In the genomic region with DNA sequence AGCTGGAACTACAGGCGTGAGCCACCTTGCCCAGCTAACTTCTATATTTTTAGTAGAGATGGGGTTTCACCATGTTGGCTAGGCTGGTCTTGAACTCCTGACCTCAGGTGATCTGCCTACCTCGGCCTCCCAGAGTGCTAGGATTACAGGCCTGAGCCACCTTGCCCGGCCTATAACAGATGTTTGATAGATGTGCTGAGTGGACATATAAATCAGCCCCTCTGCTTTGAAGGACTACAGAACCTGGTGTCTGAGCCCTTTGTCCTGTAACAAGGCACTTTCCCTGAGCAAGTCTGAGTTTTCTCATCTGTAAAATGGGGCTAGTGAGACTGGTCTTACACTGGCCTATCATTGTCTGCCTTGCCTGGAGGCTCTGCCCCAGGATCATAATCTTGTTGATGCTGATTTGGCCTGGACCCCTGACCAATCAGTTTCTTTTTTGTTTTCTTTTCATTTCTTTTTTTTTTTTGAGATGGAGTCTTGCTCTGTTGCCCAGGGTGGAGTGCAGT, we compare ENCODE assay signal across 18 cellular contexts. TPM values are rescaled to one million over a fixed set of nuclear protein-coding genes. Genes with fewer than 3 reads are reported as not detected.
A peak's percentile ranks its signal among the peaks of the same experiment; 100 is the strongest.
DNase-seq lines count a peak whose midpoint lies in the region; ATAC-seq and TF ChIP-seq lines count a peak whose summit lies in the region.
"Had no signal": no experiment of that assay in that cellular context is flagged by ENCODE, and none has a peak within 500 bp of the region (broad histone marks: within the 10 kb centered on the region; RNA-seq: fewer than 3 reads in every experiment).

No MANE protein-coding gene starts in this region.

- H2AFZ ChIP-seq in ACC112 (ENCODE audit: low read length, unreplicated experiment) (no peak overlapping the region), GM23338 (peak overlapping the region; percentile 52; the same call in 1 of the 2 replicates)

- peaks cover 21% of the 10 kb centered on the region for H3K4me1 Mint-ChIP-seq in GM23338

- H3K4me3 ChIP-seq in ACC112 (ENCODE audit: low read depth, low read length) (no peak overlapping the region), GM23338 (no peak overlapping the region)
- H3K4me3 ChIP-seq: lung, upper lobe of right lung had no signal

- H3K36me3 ChIP-seq in ACC112 (ENCODE audit: insufficient read depth, low read length) (peaks cover 8% of the 10 kb centered on the region; the same call in 1 of the 2 replicates), GM23338 (ENCODE audit: insufficient read depth) (no peaks in the 10 kb centered on the region)
- H3K36me3 ChIP-seq: gastrocnemius medialis had no signal

- no peaks in the 10 kb centered on the region for H3F3A ChIP-seq in GM23338 (replicated peaks; ENCODE audit: low read depth)

- DNase-seq in GM23338 (ENCODE audit: low spot score) (no peak), epidermal melanocyte (ENCODE audit: insufficient read length, low spot score) (peak; percentile 10)
- DNase-seq in activated CD4-positive, alpha-beta T cell treated with anti-CD3 and anti-CD28 coated beads, Interleukin-2, amount 50 U/mL, for 48 hours = no peak
- DNase-seq: activated CD8-positive, alpha-beta memory T cell treated with anti-CD3 and anti-CD28 coated beads, Interleukin-2, amount 50 U/mL, for 48 hours; activated gamma-delta T cell treated with Interleukin-2 at 50 U/mL for 16 hours; gastrocnemius medialis; NCI-H1105; NCI-H345; NCI-H82; retina; SIG-M5; T-cell; upper lobe of right lung had no signal

- H3K79me2 ChIP-seq in ACC112 (ENCODE audit: control insufficient read depth, insufficient read depth, low read length, unreplicated experiment) (peaks cover 13% of the 10 kb centered on the region), GM23338 (replicated peaks; ENCODE audit: insufficient read depth) (no peaks in the 10 kb centered on the region)

- H3K27me3 ChIP-seq in ACC112 (ENCODE audit: insufficient read depth, low read length) = no peaks in the 10 kb centered on the region
- H3K27me3 ChIP-seq in GM23338 (ENCODE audit: insufficient read depth) = no peaks in the 10 kb centered on the region
- H3K27me3 ChIP-seq: gastrocnemius medialis, upper lobe of right lung had no signal

- ATAC-seq in GM23338 (no peak), GM18907 (IDR thresholded peaks at IDR 0.05; ENCODE audit: unreplicated experiment) (no peak), HG03460 (IDR thresholded peaks at IDR 0.05; ENCODE audit: unreplicated experiment) (no peak)

- TF ChIP-seq CTCF in GM23338 (conservative IDR thresholded peaks at IDR 0.05; ENCODE audit: low read depth in 2 of 2) = no peak

- H3K4me3 Mint-ChIP-seq in GM23338 = no peak overlapping the region

- H3K9me2 ChIP-seq in GM23338 (ENCODE audit: insufficient read depth) = no peaks in the 10 kb centered on the region

- H3K4me2 ChIP-seq in GM23338 = peak overlapping the region; percentile 68; the same call in 1 of the 2 replicates

- H3K27ac ChIP-seq in ACC112 (ENCODE audit: low read depth, low read length) (0 out of 2 replicates have a peak overlapping the region, but pooled peaks have one; percentile 16), GM23338 (ENCODE audit: low read depth) (no peak overlapping the region)
- H3K27ac ChIP-seq: upper lobe of right lung had no signal

- no peaks in the 10 kb centered on the region for H3K9me3 Mint-ChIP-seq in GM23338
- H3K9me3 Mint-ChIP-seq: T-cell had no signal

- H3K4me1 ChIP-seq in ACC112 (ENCODE audit: control insufficient read depth, insufficient read depth, low read length, unreplicated experiment) = peaks cover 49% of the 10 kb centered on the region
- H3K4me1 ChIP-seq in GM23338 (ENCODE audit: insufficient read depth) = peaks cover 5% of the 10 kb centered on the region; the same call in 1 of the 2 replicates

- H3K27me3 Mint-ChIP-seq in GM23338 (ENCODE audit: insufficient read depth, low read depth, poor library complexity) = peaks cover 21% of the 10 kb centered on the region
- H3K27me3 Mint-ChIP-seq: T-cell had no signal

- no peak overlapping the region for H3K27ac Mint-ChIP-seq in GM23338

- H4K20me1 ChIP-seq in GM23338 (replicated peaks; ENCODE audit: insufficient read depth) = no peaks in the 10 kb centered on the region

- H3K36me3 Mint-ChIP-seq in GM23338 (ENCODE audit: low read depth) = no peaks in the 10 kb centered on the region
- H3K36me3 Mint-ChIP-seq: T-cell had no signal

TF ChIP-seq in GM23338, 12 proteins besides CTCF, POLR2A, EP300 and RAD21:
- TF ChIP-seq ZNF114 (CRISPR knock-in tag; IDR thresholded peaks at IDR 0.05) = no peak
- TF ChIP-seq, protein P1, sequence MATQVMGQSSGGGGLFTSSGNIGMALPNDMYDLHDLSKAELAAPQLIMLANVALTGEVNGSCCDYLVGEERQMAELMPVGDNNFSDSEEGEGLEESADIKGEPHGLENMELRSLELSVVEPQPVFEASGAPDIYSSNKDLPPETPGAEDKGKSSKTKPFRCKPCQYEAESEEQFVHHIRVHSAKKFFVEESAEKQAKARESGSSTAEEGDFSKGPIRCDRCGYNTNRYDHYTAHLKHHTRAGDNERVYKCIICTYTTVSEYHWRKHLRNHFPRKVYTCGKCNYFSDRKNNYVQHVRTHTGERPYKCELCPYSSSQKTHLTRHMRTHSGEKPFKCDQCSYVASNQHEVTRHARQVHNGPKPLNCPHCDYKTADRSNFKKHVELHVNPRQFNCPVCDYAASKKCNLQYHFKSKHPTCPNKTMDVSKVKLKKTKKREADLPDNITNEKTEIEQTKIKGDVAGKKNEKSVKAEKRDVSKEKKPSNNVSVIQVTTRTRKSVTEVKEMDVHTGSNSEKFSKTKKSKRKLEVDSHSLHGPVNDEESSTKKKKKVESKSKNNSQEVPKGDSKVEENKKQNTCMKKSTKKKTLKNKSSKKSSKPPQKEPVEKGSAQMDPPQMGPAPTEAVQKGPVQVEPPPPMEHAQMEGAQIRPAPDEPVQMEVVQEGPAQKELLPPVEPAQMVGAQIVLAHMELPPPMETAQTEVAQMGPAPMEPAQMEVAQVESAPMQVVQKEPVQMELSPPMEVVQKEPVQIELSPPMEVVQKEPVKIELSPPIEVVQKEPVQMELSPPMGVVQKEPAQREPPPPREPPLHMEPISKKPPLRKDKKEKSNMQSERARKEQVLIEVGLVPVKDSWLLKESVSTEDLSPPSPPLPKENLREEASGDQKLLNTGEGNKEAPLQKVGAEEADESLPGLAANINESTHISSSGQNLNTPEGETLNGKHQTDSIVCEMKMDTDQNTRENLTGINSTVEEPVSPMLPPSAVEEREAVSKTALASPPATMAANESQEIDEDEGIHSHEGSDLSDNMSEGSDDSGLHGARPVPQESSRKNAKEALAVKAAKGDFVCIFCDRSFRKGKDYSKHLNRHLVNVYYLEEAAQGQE (IDR thresholded peaks at IDR 0.05; ENCODE audit: unreplicated experiment) = no peak
- no peak for TF ChIP-seq NANOG (IDR thresholded peaks at IDR 0.05; ENCODE audit: borderline replicate concordance)

RNA-seq across cellular contexts. Expression of a gene that starts 7.0 kb away (rescaled TPM):
- 3.7 and 8.2 TPM in 2 replicates for total RNA-seq in GM23338 (2014; rRNA removed; shearing (Covaris generic))
- polyA plus RNA-seq in GM23338 (2016; fragmentation: Nextera tagmentation; extraction: Ambion mirVana) = 1.9 and 2.5 TPM in 2 replicates

RNA-seq across cellular contexts. Expression of a gene that starts 12.4 kb away (rescaled TPM):
- 2.0 and 3.8 TPM in 2 replicates for total RNA-seq in GM23338 (2014; rRNA removed; shearing (Covaris generic))
- polyA plus RNA-seq in GM23338 (2016; fragmentation: Nextera tagmentation; extraction: Ambion mirVana) = 2.4 and 2.7 TPM in 2 replicates

RNA-seq across cellular contexts. Expression of a gene that starts 15.7 kb away (rescaled TPM):
- total RNA-seq in GM23338 (2014; rRNA removed; shearing (Covaris generic)) = 53.6 and 59.1 TPM in 2 replicates
- polyA plus RNA-seq in GM23338 (2016; fragmentation: Nextera tagmentation; extraction: Ambion mirVana) = 61.7 and 62.2 TPM in 2 replicates

RNA-seq across cellular contexts. Expression of a gene that starts 18.2 kb away (rescaled TPM):
- 41.9 TPM in 2 replicates for total RNA-seq in GM23338 (2014; rRNA removed; shearing (Covaris generic))
- polyA plus RNA-seq in GM23338 (2016; fragmentation: Nextera tagmentation; extraction: Ambion mirVana) = 23.5 and 26.7 TPM in 2 replicates

RNA-seq across cellular contexts. Expression of a gene that starts 37.5 kb away (rescaled TPM):
- 4.4 and 5.0 TPM in 2 replicates for total RNA-seq in GM23338 (2014; rRNA removed; shearing (Covaris generic))
- polyA plus RNA-seq in GM23338 (2016; fragmentation: Nextera tagmentation; extraction: Ambion mirVana) = 1.0 and 1.2 TPM in 2 replicates
- total RNA-seq: gastrocnemius medialis, OCI-LY7 had no signal
